In genomic region chr22:39388261-39389011, GRCh38 we compare ENCODE assay signal across 1 cellular context.
TF ChIP-seq lines count a peak whose summit lies in the region.

No MANE protein-coding gene starts in this region.

TF ChIP-seq in HepG2, 621 proteins besides CTCF, POLR2A, EP300 and RAD21 (continued from another document):
- TF ChIP-seq ARID5B (CRISPR knock-in tag; IDR thresholded peaks at IDR 0.05), result no peak
- TF ChIP-seq TBX2 (CRISPR knock-in tag; IDR thresholded peaks at IDR 0.05; ENCODE audit: borderline replicate concordance), result no peak
- TF ChIP-seq SPEN (CRISPR knock-in tag; IDR thresholded peaks at IDR 0.05; ENCODE audit: low read depth), result no peak
- TF ChIP-seq ZMYM2 (CRISPR knock-in tag; IDR thresholded peaks at IDR 0.05), result no peak
- no peak for TF ChIP-seq KLF6 (CRISPR knock-in tag; IDR thresholded peaks at IDR 0.05)
- TF ChIP-seq, protein P1, sequence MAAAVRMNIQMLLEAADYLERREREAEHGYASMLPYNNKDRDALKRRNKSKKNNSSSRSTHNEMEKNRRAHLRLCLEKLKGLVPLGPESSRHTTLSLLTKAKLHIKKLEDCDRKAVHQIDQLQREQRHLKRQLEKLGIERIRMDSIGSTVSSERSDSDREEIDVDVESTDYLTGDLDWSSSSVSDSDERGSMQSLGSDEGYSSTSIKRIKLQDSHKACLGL (CRISPR knock-in tag; IDR thresholded peaks at IDR 0.05), result 0 out of 2 replicates have a peak, but pooled peaks have one; percentile 51
- TF ChIP-seq MED1 (CRISPR knock-in tag; IDR thresholded peaks at IDR 0.05), result no peak
